In the genomic region with DNA sequence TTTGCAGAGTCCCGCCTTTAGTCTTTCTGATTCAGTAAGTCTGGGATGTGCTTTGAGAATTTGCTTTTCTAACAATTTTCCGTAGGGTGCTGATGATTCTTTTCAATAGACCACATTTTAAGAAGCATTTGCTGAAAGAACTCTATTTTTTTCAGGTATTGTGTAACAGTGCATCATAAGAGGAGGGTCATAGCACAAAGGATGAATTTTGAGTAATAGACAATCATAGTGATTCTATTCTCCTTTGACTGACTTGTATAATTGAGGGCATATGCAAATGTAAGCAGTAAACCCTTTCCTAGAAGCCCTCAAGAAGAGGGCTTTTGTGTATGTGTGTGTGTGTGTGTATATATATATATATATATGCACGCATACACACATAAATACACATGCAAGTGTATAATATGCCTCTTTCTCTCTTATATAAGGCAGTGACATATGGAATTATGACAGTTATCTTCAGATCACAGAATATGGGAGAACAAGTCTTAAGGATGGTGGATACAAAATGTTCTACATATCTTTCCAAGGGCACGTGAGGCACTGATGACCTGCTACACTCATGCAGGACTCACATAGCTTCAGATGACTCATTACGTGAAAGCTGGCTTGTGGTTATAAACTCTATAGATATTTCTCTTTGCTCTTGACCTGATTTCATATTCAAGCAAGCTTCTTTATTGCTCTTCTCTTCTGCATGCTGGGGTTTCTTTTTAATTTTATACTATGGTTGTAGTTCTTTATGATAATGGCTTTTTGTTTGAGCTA, we compare ENCODE assay signal across 9 cellular contexts. TPM values are rescaled to one million over a fixed set of nuclear protein-coding genes. Genes with fewer than 3 reads are reported as not detected.
DNase-seq lines count a peak whose midpoint lies in the region; ATAC-seq and TF ChIP-seq lines count a peak whose summit lies in the region.
"Had no signal": no experiment of that assay in that cellular context is flagged by ENCODE, and none has a peak within 500 bp of the region (broad histone marks: within the 10 kb centered on the region; RNA-seq: fewer than 3 reads in every experiment).

No MANE protein-coding gene starts in this region.

- ATAC-seq in GM19395 (IDR thresholded peaks at IDR 0.05; ENCODE audit: unreplicated experiment) (peak; percentile 89), HG03175 (IDR thresholded peaks at IDR 0.05; ENCODE audit: unreplicated experiment) (peak; percentile 97)
- ATAC-seq in activated naive CD4-positive, alpha-beta T cell treated with anti-CD3 and anti-CD28 coated beads, Interleukin-2, amount 50 U/mL, for 72 hours, result peak; percentile 70 to 87

- no peak overlapping the region for H3K4me3 Mint-ChIP-seq in CD14-positive monocyte

- no peak overlapping the region for H3K27ac ChIP-seq in ovary
- H3K27ac ChIP-seq: adrenal gland had no signal

- 68 to 81% (median 74%) methylated on average over 5 of the region's 5 CpGs for WGBS in ovary, 3 donors

- no peaks in the 10 kb centered on the region for H3K36me3 Mint-ChIP-seq in CD14-positive monocyte
- no peaks in the 10 kb centered on the region for H3K36me3 Mint-ChIP-seq in activated naive CD4-positive, alpha-beta T cell treated with anti-CD3 and anti-CD28 coated beads, Interleukin-2, amount 50 U/mL, for 72 hours

- peaks cover 37% of the 10 kb centered on the region for H3K4me1 Mint-ChIP-seq in CD14-positive monocyte

- H3K27me3 ChIP-seq in ovary, result no peaks in the 10 kb centered on the region
- H3K27me3 ChIP-seq: adrenal gland had no signal

- H3K9me3 Mint-ChIP-seq in CD14-positive monocyte, result no peaks in the 10 kb centered on the region
- H3K9me3 Mint-ChIP-seq in activated naive CD4-positive, alpha-beta T cell treated with anti-CD3 and anti-CD28 coated beads, Interleukin-2, amount 50 U/mL, for 72 hours, result no peaks in the 10 kb centered on the region

- H3K27ac Mint-ChIP-seq in CD14-positive monocyte, result peak overlapping the region in 6 of 7 donors; percentile 10 to 84 (median 74)
- H3K27ac Mint-ChIP-seq in activated naive CD4-positive, alpha-beta T cell treated with anti-CD3 and anti-CD28 coated beads, Interleukin-2, amount 50 U/mL, for 72 hours, result no peak overlapping the region

- TF ChIP-seq CTCF in CD14-positive monocyte (IDR thresholded peaks at IDR 0.05) (no peak), ovary (IDR thresholded peaks at IDR 0.05) (no peak)

- H3K4me3 ChIP-seq in ovary, result peak overlapping the region; percentile 27

- no peaks in the 10 kb centered on the region for H3K27me3 Mint-ChIP-seq in CD14-positive monocyte (ENCODE audit: low read depth in 3 of 3)

- H3K9me3 ChIP-seq in ovary, result no peaks in the 10 kb centered on the region
- H3K9me3 ChIP-seq: adrenal gland had no signal

- intact Hi-C loops in CD14-positive monocyte (cut with micrococcal nuclease) (loop anchor here in 1 of 2 donors (10.0 kb wide), 1 partner anchor 46 kb away; no protein-coding TSS in a partner anchor), ovary (cut with DNase I) (no loop called here)

- TF ChIP-seq EP300 in ovary (IDR thresholded peaks at IDR 0.05), result no peak

- DNase-seq in CD14-positive monocyte (ENCODE audit: low spot score), result peak; percentile 47
- no peak for DNase-seq in activated naive CD4-positive, alpha-beta T cell treated with anti-CD3 and anti-CD28 coated beads, Interleukin-2, amount 50 U/mL, for 72 hours (ENCODE audit: low spot score in 2 of 2)
- no peak for DNase-seq in ovary
- no peak for DNase-seq in AML-193 (lab: John Stamatoyannopoulos, UW)
- DNase-seq in NCI-H2196 treated with DMSO at 0.1 percent for 48 hours (lab: John Stamatoyannopoulos, UW; ENCODE audit: unreplicated experiment), result no peak
- DNase-seq in stimulated activated CD4-positive, alpha-beta T cell treated with anti-CD3 and anti-CD28 coated beads, Interleukin-4, amount 100 ng/mL, for 4 hours, result no peak

- no peaks in the 10 kb centered on the region for H3K4me1 ChIP-seq in ovary (ENCODE audit: insufficient read depth)
- H3K4me1 ChIP-seq: adrenal gland had no signal

- TF ChIP-seq POLR2A in ovary (IDR thresholded peaks at IDR 0.05), result no peak

- no peaks in the 10 kb centered on the region for H3K36me3 ChIP-seq in ovary
- H3K36me3 ChIP-seq: adrenal gland had no signal

RNA-seq across cellular contexts. Expression of gene PLSCR1, which starts 6.5 kb away (rescaled TPM):
- polyA plus RNA-seq in CD14-positive monocyte (100 to 1,000 TPM; 127 to 221 TPM), ovary (10 to 100 TPM; 56.6 to 63.9 TPM)
- 100 to 1,000 TPM in 1 of 2 donors, 10 to 100 TPM in 1; 41.0 to 103 TPM for total RNA-seq in activated naive CD4-positive, alpha-beta T cell treated with anti-CD3 and anti-CD28 coated beads, Interleukin-2, amount 50 U/mL, for 72 hours
- total RNA-seq in ovary, result 100 to 1,000 TPM in 5 of 7 donors, 10 to 100 TPM in 2; 74.4 to 156 (median 117) TPM

RNA-seq across cellular contexts. Expression of gene PLSCR5, which starts 54.2 kb away (rescaled TPM):
- not detected for polyA plus RNA-seq in CD14-positive monocyte
- not detected for total RNA-seq in activated naive CD4-positive, alpha-beta T cell treated with anti-CD3 and anti-CD28 coated beads, Interleukin-2, amount 50 U/mL, for 72 hours
- not detected for total RNA-seq in ovary
- polyA plus RNA-seq in ovary, result not detected
- total RNA-seq: adrenal gland had no signal
- polyA plus RNA-seq: adrenal gland had no signal

Comparison
In these comparisons a context has a peak if more than half of its experiments do, and no peak if none do; other contexts are left out.
1. H3K27ac Mint-ChIP-seq: peak in CD14-positive monocyte (6 of 7); none in activated naive CD4-positive, alpha-beta T cell treated with anti-CD3 and anti-CD28 coated beads, Interleukin-2, amount 50 U/mL, for 72 hours (0 of 2).
2. Peak in every context shown above with its lines, with median percentiles within 50 percentile points of each other: ATAC-seq.